Comparison of ENCODE assay signal across 1 cellular context in genomic region chr3:195542691-195543641, GRCh38.
TF ChIP-seq lines count a peak whose summit lies in the region.

Gene PPP1R2 (minus strand): TSS chr3:195543325. CDS start chr3:195543025, 300 bp downstream.

TF ChIP-seq in HepG2, 621 proteins besides CTCF, POLR2A, EP300 and RAD21 (continued from another document and continues in another):
- peak; percentile 14; the same call in 1 of the 2 replicates for TF ChIP-seq RARA (CRISPR knock-in tag; IDR thresholded peaks at IDR 0.05)
- TF ChIP-seq MIER2 (CRISPR knock-in tag; IDR thresholded peaks at IDR 0.05), result no peak
- TF ChIP-seq BRD4 (CRISPR knock-in tag; IDR thresholded peaks at IDR 0.05), result no peak; the same call in 1 of the 2 replicates
- TF ChIP-seq LRRFIP1 (CRISPR knock-in tag; conservative IDR thresholded peaks at IDR 0.05), result no peak
- TF ChIP-seq SUZ12 (IDR thresholded peaks at IDR 0.05; ENCODE audit: low read depth, low read length), result no peak
- no peak for TF ChIP-seq HOXA7 (CRISPR knock-in tag; IDR thresholded peaks at IDR 0.05)
- TF ChIP-seq GATAD1 (CRISPR knock-in tag; IDR thresholded peaks at IDR 0.05), result peak; percentile 75
- TF ChIP-seq, protein P1, sequence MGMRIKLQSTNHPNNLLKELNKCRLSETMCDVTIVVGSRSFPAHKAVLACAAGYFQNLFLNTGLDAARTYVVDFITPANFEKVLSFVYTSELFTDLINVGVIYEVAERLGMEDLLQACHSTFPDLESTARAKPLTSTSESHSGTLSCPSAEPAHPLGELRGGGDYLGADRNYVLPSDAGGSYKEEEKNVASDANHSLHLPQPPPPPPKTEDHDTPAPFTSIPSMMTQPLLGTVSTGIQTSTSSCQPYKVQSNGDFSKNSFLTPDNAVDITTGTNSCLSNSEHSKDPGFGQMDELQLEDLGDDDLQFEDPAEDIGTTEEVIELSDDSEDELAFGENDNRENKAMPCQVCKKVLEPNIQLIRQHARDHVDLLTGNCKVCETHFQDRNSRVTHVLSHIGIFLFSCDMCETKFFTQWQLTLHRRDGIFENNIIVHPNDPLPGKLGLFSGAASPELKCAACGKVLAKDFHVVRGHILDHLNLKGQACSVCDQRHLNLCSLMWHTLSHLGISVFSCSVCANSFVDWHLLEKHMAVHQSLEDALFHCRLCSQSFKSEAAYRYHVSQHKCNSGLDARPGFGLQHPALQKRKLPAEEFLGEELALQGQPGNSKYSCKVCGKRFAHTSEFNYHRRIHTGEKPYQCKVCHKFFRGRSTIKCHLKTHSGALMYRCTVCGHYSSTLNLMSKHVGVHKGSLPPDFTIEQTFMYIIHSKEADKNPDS (CRISPR knock-in tag; IDR thresholded peaks at IDR 0.05), result peak; percentile 87; the same call in 1 of the 2 replicates
- no peak for TF ChIP-seq ZNF382 (CRISPR knock-in tag; IDR thresholded peaks at IDR 0.05; ENCODE audit: borderline replicate concordance)
- peak; percentile 54 for TF ChIP-seq THAP11 (CRISPR knock-in tag; IDR thresholded peaks at IDR 0.05)
- TF ChIP-seq NCOA1 (CRISPR knock-in tag; IDR thresholded peaks at IDR 0.05), result peak; percentile 82
- TF ChIP-seq NFATC3 (CRISPR knock-in tag; IDR thresholded peaks at IDR 0.05), result no peak
- no peak for TF ChIP-seq RORA (CRISPR knock-in tag; IDR thresholded peaks at IDR 0.05)
- TF ChIP-seq, protein P2, sequence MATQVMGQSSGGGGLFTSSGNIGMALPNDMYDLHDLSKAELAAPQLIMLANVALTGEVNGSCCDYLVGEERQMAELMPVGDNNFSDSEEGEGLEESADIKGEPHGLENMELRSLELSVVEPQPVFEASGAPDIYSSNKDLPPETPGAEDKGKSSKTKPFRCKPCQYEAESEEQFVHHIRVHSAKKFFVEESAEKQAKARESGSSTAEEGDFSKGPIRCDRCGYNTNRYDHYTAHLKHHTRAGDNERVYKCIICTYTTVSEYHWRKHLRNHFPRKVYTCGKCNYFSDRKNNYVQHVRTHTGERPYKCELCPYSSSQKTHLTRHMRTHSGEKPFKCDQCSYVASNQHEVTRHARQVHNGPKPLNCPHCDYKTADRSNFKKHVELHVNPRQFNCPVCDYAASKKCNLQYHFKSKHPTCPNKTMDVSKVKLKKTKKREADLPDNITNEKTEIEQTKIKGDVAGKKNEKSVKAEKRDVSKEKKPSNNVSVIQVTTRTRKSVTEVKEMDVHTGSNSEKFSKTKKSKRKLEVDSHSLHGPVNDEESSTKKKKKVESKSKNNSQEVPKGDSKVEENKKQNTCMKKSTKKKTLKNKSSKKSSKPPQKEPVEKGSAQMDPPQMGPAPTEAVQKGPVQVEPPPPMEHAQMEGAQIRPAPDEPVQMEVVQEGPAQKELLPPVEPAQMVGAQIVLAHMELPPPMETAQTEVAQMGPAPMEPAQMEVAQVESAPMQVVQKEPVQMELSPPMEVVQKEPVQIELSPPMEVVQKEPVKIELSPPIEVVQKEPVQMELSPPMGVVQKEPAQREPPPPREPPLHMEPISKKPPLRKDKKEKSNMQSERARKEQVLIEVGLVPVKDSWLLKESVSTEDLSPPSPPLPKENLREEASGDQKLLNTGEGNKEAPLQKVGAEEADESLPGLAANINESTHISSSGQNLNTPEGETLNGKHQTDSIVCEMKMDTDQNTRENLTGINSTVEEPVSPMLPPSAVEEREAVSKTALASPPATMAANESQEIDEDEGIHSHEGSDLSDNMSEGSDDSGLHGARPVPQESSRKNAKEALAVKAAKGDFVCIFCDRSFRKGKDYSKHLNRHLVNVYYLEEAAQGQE (IDR thresholded peaks at IDR 0.05; ENCODE audit: borderline replicate concordance in 1 of 2, low read depth in 1 of 2, low read length in 2 of 2), result peak in 1 of 2 experiments; percentile 45; a peak in 1 of 4 replicates
- TF ChIP-seq ZNF280D (CRISPR knock-in tag; IDR thresholded peaks at IDR 0.05), result no peak
- TF ChIP-seq RERE (CRISPR knock-in tag; IDR thresholded peaks at IDR 0.05; ENCODE audit: low read depth), result no peak
- TF ChIP-seq ZNF552 (CRISPR knock-in tag; IDR thresholded peaks at IDR 0.05; ENCODE audit: borderline replicate concordance), result peak; percentile 57; the same call in 1 of the 2 replicates
- peak; percentile 75; the same call in 1 of the 2 replicates for TF ChIP-seq ZNF441 (CRISPR knock-in tag; IDR thresholded peaks at IDR 0.05; ENCODE audit: borderline replicate concordance)
- TF ChIP-seq CREM (IDR thresholded peaks at IDR 0.05), result no peak
- no peak for TF ChIP-seq CREM (CRISPR knock-in tag; IDR thresholded peaks at IDR 0.05)
- no peak for TF ChIP-seq ZNF251 (CRISPR knock-in tag; IDR thresholded peaks at IDR 0.05)
- no peak; the same call in 1 of the 2 replicates for TF ChIP-seq FOXO1 (CRISPR knock-in tag; IDR thresholded peaks at IDR 0.05)
- TF ChIP-seq ZNF556 (CRISPR knock-in tag; IDR thresholded peaks at IDR 0.05; ENCODE audit: borderline replicate concordance), result no peak
- TF ChIP-seq FOXA3 (CRISPR knock-in tag; IDR thresholded peaks at IDR 0.05), result 0 out of 2 replicates have a peak, but pooled peaks have one; percentile 15
- TF ChIP-seq ZNF547 (CRISPR knock-in tag; IDR thresholded peaks at IDR 0.05), result no peak
- TF ChIP-seq CC2D1A (CRISPR knock-in tag; IDR thresholded peaks at IDR 0.05), result no peak
- no peak for TF ChIP-seq SOX13 (IDR thresholded peaks at IDR 0.05)
- TF ChIP-seq SOX13 (CRISPR knock-in tag; conservative IDR thresholded peaks at IDR 0.05 in 1 of 2, IDR thresholded peaks at IDR 0.05 in 1 of 2), result peak in 1 of 2 experiments; percentile 25; a peak in 1 of 4 replicates
- TF ChIP-seq ZNF562 (CRISPR knock-in tag; IDR thresholded peaks at IDR 0.05; ENCODE audit: borderline replicate concordance), result no peak
- TF ChIP-seq HOXA9 (CRISPR knock-in tag; IDR thresholded peaks at IDR 0.05; ENCODE audit: borderline replicate concordance), result no peak
- TF ChIP-seq ADNP (CRISPR knock-in tag; IDR thresholded peaks at IDR 0.05), result no peak
- TF ChIP-seq MTF1 (CRISPR knock-in tag; IDR thresholded peaks at IDR 0.05), result no peak
- no peak; the same call in 1 of the 2 replicates for TF ChIP-seq MIXL1 (CRISPR knock-in tag; IDR thresholded peaks at IDR 0.05)
- TF ChIP-seq ZBTB21 (CRISPR knock-in tag; IDR thresholded peaks at IDR 0.05), result no peak
- no peak for TF ChIP-seq ZBTB25 (CRISPR knock-in tag; IDR thresholded peaks at IDR 0.05)
- no peak for TF ChIP-seq SIN3B (IDR thresholded peaks at IDR 0.05; ENCODE audit: low read length)
- TF ChIP-seq KAT8 (CRISPR knock-in tag; IDR thresholded peaks at IDR 0.05), result peak; percentile 74; the same call in 1 of the 2 replicates
- TF ChIP-seq CCDC6 (CRISPR knock-in tag; IDR thresholded peaks at IDR 0.05), result peak; percentile 64
- TF ChIP-seq ZNF335 (CRISPR knock-in tag; IDR thresholded peaks at IDR 0.05), result no peak
- TF ChIP-seq SMAD9 (CRISPR knock-in tag; IDR thresholded peaks at IDR 0.05), result no peak
- TF ChIP-seq, protein P3, sequence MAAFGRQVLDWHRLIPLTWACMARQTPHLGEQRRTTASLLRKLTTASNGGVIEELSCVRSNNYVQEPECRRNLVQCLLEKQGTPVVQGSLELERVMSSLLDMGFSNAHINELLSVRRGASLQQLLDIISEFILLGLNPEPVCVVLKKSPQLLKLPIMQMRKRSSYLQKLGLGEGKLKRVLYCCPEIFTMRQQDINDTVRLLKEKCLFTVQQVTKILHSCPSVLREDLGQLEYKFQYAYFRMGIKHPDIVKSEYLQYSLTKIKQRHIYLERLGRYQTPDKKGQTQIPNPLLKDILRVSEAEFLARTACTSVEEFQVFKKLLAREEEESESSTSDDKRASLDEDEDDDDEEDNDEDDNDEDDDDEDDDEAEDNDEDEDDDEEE (CRISPR knock-in tag; IDR thresholded peaks at IDR 0.05), result peak; percentile 56; the same call in 1 of the 2 replicates
- TF ChIP-seq ZC3H13 (CRISPR knock-in tag; IDR thresholded peaks at IDR 0.05), result no peak
- no peak for TF ChIP-seq SCMH1 (CRISPR knock-in tag; IDR thresholded peaks at IDR 0.05; ENCODE audit: borderline replicate concordance)
- no peak for TF ChIP-seq CEBPB (IDR thresholded peaks at IDR 0.05; ENCODE audit: borderline replicate concordance, low read depth, low read length)
- TF ChIP-seq GTF3A (CRISPR knock-in tag; conservative IDR thresholded peaks at IDR 0.05), result no peak
- no peak for TF ChIP-seq FOXM1 (CRISPR knock-in tag; IDR thresholded peaks at IDR 0.05)
- no peak for TF ChIP-seq ZNF564 (CRISPR knock-in tag; IDR thresholded peaks at IDR 0.05)
- no peak for TF ChIP-seq ZNF3 (CRISPR knock-in tag; IDR thresholded peaks at IDR 0.05)
- no peak for TF ChIP-seq TGIF2 (CRISPR knock-in tag; IDR thresholded peaks at IDR 0.05)
- no peak for TF ChIP-seq RCOR2 (CRISPR knock-in tag; IDR thresholded peaks at IDR 0.05)
